Comparison of ENCODE assay signal across 14 cellular contexts in the genomic region with DNA sequence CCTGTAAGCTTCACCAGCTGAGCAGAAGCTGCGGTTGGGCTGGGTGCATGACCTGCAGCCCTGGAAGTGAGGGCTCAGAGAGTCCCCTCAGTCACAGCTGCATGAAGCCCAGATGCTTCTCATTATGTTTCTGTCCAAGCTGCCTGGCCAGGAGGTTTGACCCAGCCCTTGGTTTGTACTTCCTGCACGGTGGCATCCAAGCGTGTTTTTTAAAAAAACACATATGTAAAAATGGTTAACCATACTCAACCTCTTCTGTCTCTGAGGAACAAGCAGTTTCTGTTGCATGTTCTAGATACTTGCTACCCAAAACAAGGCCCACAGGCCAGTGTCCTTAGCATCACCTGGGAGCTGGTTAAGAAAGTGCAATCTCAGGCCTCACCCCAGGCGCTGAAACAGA.
DNase-seq lines count a peak whose midpoint lies in the region; ATAC-seq and TF ChIP-seq lines count a peak whose summit lies in the region.
"Had no signal": no experiment of that assay in that cellular context is flagged by ENCODE, and none has a peak within 500 bp of the region (broad histone marks: within the 10 kb centered on the region; RNA-seq: fewer than 3 reads in every experiment).

No MANE protein-coding gene starts in this region.

- H3K79me2 ChIP-seq in smooth muscle cell (ENCODE audit: low read depth): no peaks in the 10 kb centered on the region

- peaks cover 9% of the 10 kb centered on the region for H3K4me1 Mint-ChIP-seq in endodermal cell
- H3K4me1 Mint-ChIP-seq: natural killer cell had no signal

- no peaks in the 10 kb centered on the region for H3K9me3 ChIP-seq in smooth muscle cell (replicated peaks; ENCODE audit: low read depth)
- H3K9me3 ChIP-seq in endodermal cell (ENCODE audit: control insufficient read depth, low read length): no peaks in the 10 kb centered on the region

- no peaks in the 10 kb centered on the region for H3K36me3 Mint-ChIP-seq in endodermal cell (ENCODE audit: low read depth)
- H3K36me3 Mint-ChIP-seq: natural killer cell had no signal

- H3K27me3 ChIP-seq in smooth muscle cell (ENCODE audit: low read depth): no peaks in the 10 kb centered on the region
- H3K27me3 ChIP-seq in endodermal cell (ENCODE audit: control insufficient read depth, insufficient read depth, low read length, poor library complexity, severe bottlenecking): no peaks in the 10 kb centered on the region
- H3K27me3 ChIP-seq: brain microvascular endothelial cell had no signal

- ATAC-seq in GM19035 (IDR thresholded peaks at IDR 0.05; ENCODE audit: unreplicated experiment): peak; percentile 92
- peak; percentile 86 for ATAC-seq in HG02571 (IDR thresholded peaks at IDR 0.05; ENCODE audit: unreplicated experiment)
- peak; percentile 92 for ATAC-seq in HG03442 (IDR thresholded peaks at IDR 0.05; ENCODE audit: unreplicated experiment)
- ATAC-seq: natural killer cell had no signal

- no peaks in the 10 kb centered on the region for H3K36me3 ChIP-seq in smooth muscle cell (ENCODE audit: low read depth)
- no peaks in the 10 kb centered on the region for H3K36me3 ChIP-seq in endodermal cell (ENCODE audit: control insufficient read depth, insufficient read depth, low read length)
- H3K36me3 ChIP-seq: brain microvascular endothelial cell had no signal

- H3K4me2 ChIP-seq in smooth muscle cell: no peak overlapping the region

- H3F3A ChIP-seq in smooth muscle cell (ENCODE audit: low read depth): no peaks in the 10 kb centered on the region

- no peak for TF ChIP-seq CTCF in smooth muscle cell (IDR thresholded peaks at IDR 0.05; ENCODE audit: borderline replicate concordance, insufficient read depth, poor library complexity, severe bottlenecking)
- TF ChIP-seq CTCF in endodermal cell (conservative IDR thresholded peaks at IDR 0.05): no peak

- no peak overlapping the region for H2AFZ ChIP-seq in smooth muscle cell (ENCODE audit: low read depth)

- DNase-seq in smooth muscle cell (lab: John Stamatoyannopoulos, UW; ENCODE audit: unreplicated experiment): no peak
- DNase-seq in OCI-M1 (lab: John Stamatoyannopoulos, UW): no peak
- no peak for DNase-seq in NCI-H1436 (lab: John Stamatoyannopoulos, UW)
- DNase-seq in endodermal cell: no peak
- DNase-seq in NCI-H748 treated with DMSO at 0.1 percent for 48 hours (lab: John Stamatoyannopoulos, UW): no peak
- DNase-seq: brain microvascular endothelial cell; natural killer cell; NCI-H1417; stimulated activated CD4-positive, alpha-beta T cell treated with anti-CD3 and anti-CD28 coated beads, Interleukin-12 subunit alpha, Interleukin-12 subunit beta, amount 100 ng/mL, for 4 hours; stimulated activated naive CD4-positive, alpha-beta T cell treated with Interleukin-2 at 50 U/mL for 16 hours had no signal

- no peak overlapping the region for H3K4me3 ChIP-seq in smooth muscle cell
- H3K4me3 ChIP-seq in endodermal cell (ENCODE audit: low read length): no peak overlapping the region

- no peak overlapping the region for H3K27ac Mint-ChIP-seq in endodermal cell
- H3K27ac Mint-ChIP-seq: natural killer cell had no signal

- peaks cover 4% of the 10 kb centered on the region for H3K9me3 Mint-ChIP-seq in endodermal cell
- H3K9me3 Mint-ChIP-seq: natural killer cell had no signal

- no peaks in the 10 kb centered on the region for H3K27me3 Mint-ChIP-seq in endodermal cell (ENCODE audit: insufficient read depth)

- no peaks in the 10 kb centered on the region for H4K20me1 ChIP-seq in smooth muscle cell (ENCODE audit: low read depth)

- H3K27ac ChIP-seq in smooth muscle cell (ENCODE audit: low read depth) (peak overlapping the region; percentile 56), endodermal cell (ENCODE audit: low read depth, low read length) (no peak overlapping the region)
- H3K27ac ChIP-seq: brain microvascular endothelial cell, epithelial cell of prostate had no signal

- H3K4me1 ChIP-seq in smooth muscle cell (ENCODE audit: low read depth) (no peaks in the 10 kb centered on the region), endodermal cell (ENCODE audit: control insufficient read depth, insufficient read depth, low read length) (no peaks in the 10 kb centered on the region)

- no peak overlapping the region for H3K9ac ChIP-seq in smooth muscle cell (ENCODE audit: low read depth)
- H3K9ac ChIP-seq in endodermal cell (ENCODE audit: extremely low read depth, low read length, poor library complexity, severe bottlenecking): no peak overlapping the region

- H3K4me3 Mint-ChIP-seq in endodermal cell: no peak overlapping the region
- H3K4me3 Mint-ChIP-seq: natural killer cell had no signal

- WGBS in smooth muscle cell (ENCODE audit: low lambda C conversion rate): 86% methylated on average over 4 of the region's 4 CpGs
- WGBS in endodermal cell (ENCODE audit: insufficient coverage in 1 of 2, insufficient read length in 1 of 2), 2 experiments: 80 to 93% methylated on average over 1 to 4 of the region's 4 CpGs
